Comparison of ENCODE assay signal across 14 cellular contexts in the genomic region with DNA sequence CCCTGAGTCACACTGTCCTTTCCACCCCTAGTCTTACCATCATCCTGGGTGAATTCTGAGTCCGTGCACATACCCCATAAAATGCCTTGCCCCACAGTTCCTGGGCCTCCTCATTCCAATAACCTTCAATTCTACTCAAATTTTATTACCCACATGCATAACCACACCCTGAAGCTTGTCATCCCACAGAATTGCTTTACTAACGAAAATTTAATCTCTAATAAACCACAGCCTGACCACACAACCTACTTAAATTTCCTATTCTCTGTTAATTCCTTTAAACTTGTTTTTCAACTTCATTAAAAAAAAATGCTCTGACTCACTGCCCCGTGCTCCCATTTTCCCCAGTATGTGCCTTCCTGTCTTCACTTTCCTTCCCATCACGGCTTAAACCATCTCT.
DNase-seq lines count a peak whose midpoint lies in the region; ATAC-seq, FAIRE-seq and TF ChIP-seq lines count a peak whose summit lies in the region.
"Had no signal": no experiment of that assay in that cellular context is flagged by ENCODE, and none has a peak within 500 bp of the region (broad histone marks: within the 10 kb centered on the region; RNA-seq: fewer than 3 reads in every experiment).

No MANE protein-coding gene starts in this region.

- no peak overlapping the region for H3K27ac Mint-ChIP-seq in activated CD4-positive, alpha-beta T cell treated with anti-CD3 and anti-CD28 coated beads for 36 hours
- H3K27ac Mint-ChIP-seq: B cell, brain had no signal

- H3K4me3 Mint-ChIP-seq in activated CD4-positive, alpha-beta T cell treated with anti-CD3 and anti-CD28 coated beads for 36 hours: no peak overlapping the region
- H3K4me3 Mint-ChIP-seq: B cell, brain had no signal

- no peaks in the 10 kb centered on the region for H3K4me1 Mint-ChIP-seq in activated CD4-positive, alpha-beta T cell treated with anti-CD3 and anti-CD28 coated beads for 36 hours
- H3K4me1 Mint-ChIP-seq: B cell had no signal

- CTCF ChIA-PET in activated CD4-positive, alpha-beta T cell treated with anti-CD3 and anti-CD28 coated beads for 36 hours (lab: Charles Lee): no interaction called here

- H3K4me1 ChIP-seq in SJCRH30: peaks cover 22% of the 10 kb centered on the region
- H3K4me1 ChIP-seq: suprapubic skin had no signal

- TF ChIP-seq CTCF in fibroblast of pulmonary artery (IDR thresholded peaks at IDR 0.05; ENCODE audit: low read length, missing control alignments): no peak

- DNase-seq in H54 (ENCODE audit: insufficient read length, low spot score) (peak; percentile 3), SJCRH30 (peak; percentile 19 to 65), fibroblast of pulmonary artery (ENCODE audit: low read depth) (peak; percentile 53), cerebellar cortex (ENCODE audit: low spot score) (no peak), substantia nigra (lab: John Stamatoyannopoulos, UW) (no peak)
- no peak for DNase-seq in activated CD8-positive, alpha-beta memory T cell treated with anti-CD3 and anti-CD28 coated beads, Interleukin-2, amount 50 U/mL, for 48 hours
- no peak for DNase-seq in activated CD4-positive, alpha-beta T cell treated with anti-CD3 and anti-CD28 coated beads for 36 hours
- DNase-seq: stimulated activated CD4-positive, alpha-beta T cell treated with anti-CD3 and anti-CD28 coated beads, Interleukin-4, amount 100 ng/mL, for 24 hours had no signal

- no peaks in the 10 kb centered on the region for H3K36me3 Mint-ChIP-seq in activated CD4-positive, alpha-beta T cell treated with anti-CD3 and anti-CD28 coated beads for 36 hours (ENCODE audit: low read depth)
- H3K36me3 Mint-ChIP-seq: brain had no signal

- TF ChIP-seq POLR2A in H54 (IDR thresholded peaks at IDR 0.05; ENCODE audit: low read depth, low read length): no peak

- H3K9me3 ChIP-seq in SJCRH30 (replicated peaks): no peaks in the 10 kb centered on the region
- H3K9me3 ChIP-seq: suprapubic skin had no signal

- FAIRE-seq in A204.1 (lab: Jason Lieb, UNC) (peak; percentile 97), H54 (lab: Jason Lieb, UNC) (peak; percentile 83)
- FAIRE-seq: frontal cortex, K562 had no signal

- POLR2A ChIA-PET in activated CD4-positive, alpha-beta T cell treated with anti-CD3 and anti-CD28 coated beads for 36 hours (lab: Charles Lee): no interaction called here

- no peak for ATAC-seq in activated CD4-positive, alpha-beta T cell treated with anti-CD3 and anti-CD28 coated beads for 36 hours
- ATAC-seq: K562 had no signal

- H3K4me3 ChIP-seq in SJCRH30 (no peak overlapping the region), fibroblast of pulmonary artery (replicated peaks; ENCODE audit: low read depth, low read length) (no peak overlapping the region)
- H3K4me3 ChIP-seq: K562, suprapubic skin had no signal

- H3K9me3 Mint-ChIP-seq in activated CD4-positive, alpha-beta T cell treated with anti-CD3 and anti-CD28 coated beads for 36 hours (ENCODE audit: low read depth): no peaks in the 10 kb centered on the region

- no peaks in the 10 kb centered on the region for H3K36me3 ChIP-seq in SJCRH30
- H3K36me3 ChIP-seq: suprapubic skin had no signal

- H3K27ac ChIP-seq in SJCRH30 (no peak overlapping the region), substantia nigra (ENCODE audit: low read depth, low read length, poor library complexity, severe bottlenecking) (no peak overlapping the region)
- H3K27ac ChIP-seq: suprapubic skin had no signal

- intact Hi-C loops in activated CD4-positive, alpha-beta T cell treated with anti-CD3 and anti-CD28 coated beads for 36 hours (cut with DNase I, micrococcal nuclease): no loop called here

- H3K27me3 Mint-ChIP-seq in activated CD4-positive, alpha-beta T cell treated with anti-CD3 and anti-CD28 coated beads for 36 hours: peaks cover 13% of the 10 kb centered on the region
- H3K27me3 Mint-ChIP-seq: brain had no signal

- H3K27me3 ChIP-seq in SJCRH30: no peaks in the 10 kb centered on the region
- H3K27me3 ChIP-seq: suprapubic skin had no signal

Comparison
In these comparisons a context has a peak if more than half of its experiments do, and no peak if none do; other contexts are left out.
1. DNase-seq: peak in H54 (single experiment), SJCRH30 (2 of 2) and fibroblast of pulmonary artery (single experiment); none in cerebellar cortex (single experiment), activated CD8-positive, alpha-beta memory T cell treated with anti-CD3 and anti-CD28 coated beads, Interleukin-2, amount 50 U/mL, for 48 hours (single experiment), activated CD4-positive, alpha-beta T cell treated with anti-CD3 and anti-CD28 coated beads for 36 hours (single experiment) and substantia nigra (0 of 49).